Comparison of ENCODE assay signal across 8 cellular contexts in genomic region chr10:92290837-92291609, GRCh38. TPM values are rescaled to one million over a fixed set of nuclear protein-coding genes. Genes with fewer than 3 reads are reported as not detected.
A peak's percentile ranks its signal among the peaks of the same experiment; 100 is the strongest.
DNase-seq lines count a peak whose midpoint lies in the region; ATAC-seq lines count a peak whose summit lies in the region.

Gene CPEB3, minus strand, starts transcription at chr10:92291078. Its CDS starts 50,728 bp downstream, at chr10:92240350.
A gene with protein sequence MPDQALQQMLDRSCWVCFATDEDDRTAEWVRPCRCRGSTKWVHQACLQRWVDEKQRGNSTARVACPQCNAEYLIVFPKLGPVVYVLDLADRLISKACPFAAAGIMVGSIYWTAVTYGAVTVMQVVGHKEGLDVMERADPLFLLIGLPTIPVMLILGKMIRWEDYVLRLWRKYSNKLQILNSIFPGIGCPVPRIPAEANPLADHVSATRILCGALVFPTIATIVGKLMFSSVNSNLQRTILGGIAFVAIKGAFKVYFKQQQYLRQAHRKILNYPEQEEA (plus strand): TSS chr10:92291167. CDS start chr10:92291495, 328 bp downstream.

- peak; percentile 96 for ATAC-seq in GM19468 (IDR thresholded peaks at IDR 0.05; ENCODE audit: extremely low read depth, unreplicated experiment)
- peak; percentile 95 for ATAC-seq in effector memory CD8-positive, alpha-beta T cell (replicated peaks)

- no peak within 1 kb of the TSS for H2AK5ac ChIP-seq in mesenchymal stem cell (ENCODE audit: low read length, severe bottlenecking)

- peaks cover 8% of the 10 kb centered on the region for H3K79me1 ChIP-seq in mesenchymal stem cell (replicated peaks; ENCODE audit: low read length, poor library complexity, severe bottlenecking)

- DNase-seq in COLO829 (ENCODE audit: low spot score) (peak; percentile 81), HS-5 (ENCODE audit: low read depth) (peak; percentile 81), NK-92 (lab: John Stamatoyannopoulos, UW; ENCODE audit: unreplicated experiment) (peak; percentile 43), mesenchymal stem cell (peak; percentile 96)
- peak; percentile 70 to 79 for DNase-seq in activated CD8-positive, alpha-beta memory T cell treated with anti-CD3 and anti-CD28 coated beads for 4 hours (ENCODE audit: low read depth in 2 of 2)
- DNase-seq in effector memory CD8-positive, alpha-beta T cell, result peak; percentile 88 to 89 (median 89)
- DNase-seq in stimulated activated CD8-positive, alpha-beta memory T cell treated with anti-CD3 and anti-CD28 coated beads, Interleukin-12 subunit alpha, Interleukin-12 subunit beta, amount 100 ng/mL, for 4 hours (ENCODE audit: low read depth), result peak; percentile 80

- H3K4me1 Mint-ChIP-seq in effector memory CD8-positive, alpha-beta T cell (ENCODE audit: low read depth in 2 of 2), result peaks cover 21 to 31% of the 10 kb centered on the region in 2 donors

- under 1% methylated on average over 70 of the region's 79 CpGs for WGBS in mesenchymal stem cell

- peak within 1 kb of the TSS; percentile 25 to 68 for H2BK12ac ChIP-seq in mesenchymal stem cell (ENCODE audit: low read length in 2 of 2)

- H3K9me3 ChIP-seq in mesenchymal stem cell (ENCODE audit: control insufficient read depth, low read length), result no peaks in the 10 kb centered on the region

- H3K27ac ChIP-seq in mesenchymal stem cell (ENCODE audit: low read length, poor library complexity, severe bottlenecking), result peak within 1 kb of the TSS; percentile 63

- peak within 1 kb of the TSS; percentile 90 for H4K91ac ChIP-seq in mesenchymal stem cell (ENCODE audit: low read length)

- no peaks in the 10 kb centered on the region for H3K27me3 ChIP-seq in mesenchymal stem cell (ENCODE audit: control insufficient read depth in 1 of 2, insufficient read depth in 1 of 2, low read length in 2 of 2)

- peak within 1 kb of the TSS; percentile 98 for H3K9ac ChIP-seq in mesenchymal stem cell (ENCODE audit: low read length)

- peak within 1 kb of the TSS; percentile 98 for H2BK15ac ChIP-seq in mesenchymal stem cell (ENCODE audit: low read depth, poor library complexity, severe bottlenecking)

- H4K8ac ChIP-seq in mesenchymal stem cell (ENCODE audit: low read length), result peak within 1 kb of the TSS; percentile 92

- H2BK120ac ChIP-seq in mesenchymal stem cell (ENCODE audit: low read depth, low read length), result peak within 1 kb of the TSS; percentile 73

- peaks cover 3% of the 10 kb centered on the region for H3K36me3 Mint-ChIP-seq in effector memory CD8-positive, alpha-beta T cell (ENCODE audit: insufficient read depth)

- H3K36me3 ChIP-seq in mesenchymal stem cell (ENCODE audit: control insufficient read depth in 1 of 2, insufficient read depth in 2 of 2, low read depth in 1 of 2, low read length in 2 of 2), result peaks cover 10 to 20% of the 10 kb centered on the region in 2 experiments

- peak within 1 kb of the TSS in 1 of 2 experiments; percentile 91 for H3K14ac ChIP-seq in mesenchymal stem cell (ENCODE audit: low read length in 2 of 2)

- H3K4me2 ChIP-seq in mesenchymal stem cell (ENCODE audit: low read length, poor library complexity, severe bottlenecking), result peak within 1 kb of the TSS; percentile 98

- H3K18ac ChIP-seq in mesenchymal stem cell (ENCODE audit: low read depth in 1 of 2, low read length in 2 of 2), result peak within 1 kb of the TSS; percentile 90 to 99

- peak within 1 kb of the TSS; percentile 92 to 94 for H3K4me3 Mint-ChIP-seq in effector memory CD8-positive, alpha-beta T cell

- peak within 1 kb of the TSS; percentile 96 to 97 for H3K4me3 ChIP-seq in mesenchymal stem cell (ENCODE audit: insufficient read depth in 1 of 2, low read depth in 1 of 2, low read length in 2 of 2)

- H3K27ac Mint-ChIP-seq in effector memory CD8-positive, alpha-beta T cell, result peak within 1 kb of the TSS; percentile 91 to 92

- H3K9me3 Mint-ChIP-seq in effector memory CD8-positive, alpha-beta T cell, result no peaks in the 10 kb centered on the region

- peak within 1 kb of the TSS; percentile 3 for H2BK5ac ChIP-seq in mesenchymal stem cell (ENCODE audit: low read depth, low read length, poor library complexity, severe bottlenecking)

- peak within 1 kb of the TSS; percentile 63 for H2AFZ ChIP-seq in mesenchymal stem cell (ENCODE audit: low read depth, low read length)

- H3K4me1 ChIP-seq in mesenchymal stem cell (ENCODE audit: control insufficient read depth, insufficient read depth, low read depth, low read length), result peaks cover 5% of the 10 kb centered on the region

- no peaks in the 10 kb centered on the region for H3K27me3 Mint-ChIP-seq in effector memory CD8-positive, alpha-beta T cell

- peak within 1 kb of the TSS in 1 of 2 experiments; percentile 98 for H3K23ac ChIP-seq in mesenchymal stem cell (ENCODE audit: low read length in 2 of 2)

- peak within 1 kb of the TSS; percentile 75 to 99 for H3K4ac ChIP-seq in mesenchymal stem cell (ENCODE audit: low read depth in 1 of 2, low read length in 2 of 2)

RNA-seq across cellular contexts. Expression of gene CPEB3, which starts in this region (rescaled TPM):
- polyA plus RNA-seq in mesenchymal stem cell (2013, experiment 1 of 2), result 0.66 TPM
- polyA plus RNA-seq in mesenchymal stem cell (2013, experiment 2 of 2), result 0.70 TPM

RNA-seq across cellular contexts. Expression of the second gene that starts in this region (rescaled TPM):
- polyA plus RNA-seq in mesenchymal stem cell (2013, experiment 1 of 2), result 23.7 TPM
- 23.5 TPM for polyA plus RNA-seq in mesenchymal stem cell (2013, experiment 2 of 2)

Comparison
In these comparisons a context has a peak if more than half of its experiments do, and no peak if none do; other contexts are left out.
1. Peak in every context shown above with its lines: DNase-seq, ATAC-seq, H3K4me3 ChIP-seq and H3K27ac ChIP-seq.
2. DNase-seq: peak in every context shown above with its lines; median percentile 96 in mesenchymal stem cell; 89 in effector memory CD8-positive, alpha-beta T cell; 81 in COLO829; 81 in HS-5; 80 in stimulated activated CD8-positive, alpha-beta memory T cell treated with anti-CD3 and anti-CD28 coated beads, Interleukin-12 subunit alpha, Interleukin-12 subunit beta, amount 100 ng/mL, for 4 hours; 74 in activated CD8-positive, alpha-beta memory T cell treated with anti-CD3 and anti-CD28 coated beads for 4 hours; 43 in NK-92.